In the genomic region with DNA sequence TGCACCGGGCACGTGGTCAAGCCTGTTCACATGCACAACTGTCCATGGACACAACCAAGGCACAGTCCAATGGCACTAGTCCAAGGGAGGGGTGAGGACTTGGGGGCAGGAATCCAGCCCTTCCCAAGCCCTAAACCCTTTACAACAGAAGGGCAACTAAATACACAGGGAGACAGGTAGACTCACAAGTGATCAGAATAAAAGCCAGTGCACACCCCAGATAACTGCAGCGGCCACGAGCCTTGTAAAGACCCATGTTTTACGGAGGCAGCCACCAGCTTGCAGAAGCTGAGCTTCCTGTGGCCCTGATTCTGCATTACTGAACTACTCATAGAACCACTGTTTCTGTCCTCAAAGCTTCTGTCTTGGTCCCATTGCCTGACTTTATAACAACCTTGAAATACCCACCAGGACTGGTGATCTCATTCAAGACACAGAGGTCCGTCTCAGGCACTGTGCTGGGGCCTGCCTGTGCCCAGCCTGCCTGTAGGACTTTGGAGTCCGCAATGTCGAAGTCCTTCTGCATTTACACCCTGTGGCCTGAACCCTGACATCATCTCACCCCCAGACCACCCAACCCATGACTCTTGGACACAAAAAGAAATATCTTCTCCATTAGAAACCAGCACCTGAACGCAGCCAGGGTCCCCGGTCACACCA, we compare ENCODE assay signal across 11 cellular contexts.
DNase-seq lines count a peak whose midpoint lies in the region; ATAC-seq and TF ChIP-seq lines count a peak whose summit lies in the region.
"Had no signal": no experiment of that assay in that cellular context is flagged by ENCODE, and none has a peak within 500 bp of the region (broad histone marks: within the 10 kb centered on the region; RNA-seq: fewer than 3 reads in every experiment).

No MANE protein-coding gene starts in this region.

- no peak for TF ChIP-seq EP300 in tibial nerve (IDR thresholded peaks at IDR 0.05)

- H3K4me3 ChIP-seq in SJSA1 (no peak overlapping the region), ectodermal cell (ENCODE audit: insufficient read depth, low read depth, low read length) (no peak overlapping the region), muscle layer of duodenum (ENCODE audit: low read depth in 1 of 2, low read length in 2 of 2) (peak overlapping the region in 1 of 2 donors; percentile 32), tibial nerve (no peak overlapping the region)

- H3K27me3 Mint-ChIP-seq in activated T-helper 1 cell treated with anti-CD3 and anti-CD28 coated beads, Interleukin-12 subunit alpha, Interleukin-12 subunit beta, Interleukin-2, Interleukin-4 antibody, amounts not matched to agents 30 ng/mL and 10 ng/mL and 1 ng/mL, durations not matched to agents 14 hours and 24 hours and 36 hours (ENCODE audit: insufficient read depth), result peaks cover 36% of the 10 kb centered on the region
- peaks cover 9 to 51% of the 10 kb centered on the region in 2 donors for H3K27me3 Mint-ChIP-seq in natural killer cell (ENCODE audit: low read depth in 2 of 2)

- intact Hi-C loops in activated T-helper 1 cell treated with anti-CD3 and anti-CD28 coated beads, Interleukin-12 subunit alpha, Interleukin-12 subunit beta, Interleukin-2, Interleukin-4 antibody, amounts not matched to agents 30 ng/mL and 10 ng/mL and 1 ng/mL, durations not matched to agents 14 hours and 24 hours and 36 hours (cut with micrococcal nuclease), result no loop called here
- intact Hi-C loops in natural killer cell (cut with micrococcal nuclease), result no loop called here

- H3K4me3 Mint-ChIP-seq in activated T-helper 1 cell treated with anti-CD3 and anti-CD28 coated beads, Interleukin-12 subunit alpha, Interleukin-12 subunit beta, Interleukin-2, Interleukin-4 antibody, amounts not matched to agents 30 ng/mL and 10 ng/mL and 1 ng/mL, durations not matched to agents 14 hours and 24 hours and 36 hours, result no peak overlapping the region
- no peak overlapping the region for H3K4me3 Mint-ChIP-seq in natural killer cell

- H3K27me3 ChIP-seq in SJSA1 (replicated peaks), result no peaks in the 10 kb centered on the region
- no peaks in the 10 kb centered on the region for H3K27me3 ChIP-seq in ectodermal cell (ENCODE audit: control insufficient read depth, insufficient read depth, low read length, poor library complexity, severe bottlenecking)
- no peaks in the 10 kb centered on the region for H3K27me3 ChIP-seq in muscle layer of duodenum (ENCODE audit: low read depth, low read length)
- H3K27me3 ChIP-seq in tibial nerve, result no peaks in the 10 kb centered on the region

- no peak for TF ChIP-seq CTCF in tibial nerve (IDR thresholded peaks at IDR 0.05)
- TF ChIP-seq CTCF in natural killer cell (IDR thresholded peaks at IDR 0.05), result no peak

- H3K9me3 ChIP-seq in SJSA1 (replicated peaks) (no peaks in the 10 kb centered on the region), ectodermal cell (ENCODE audit: control insufficient read depth, low read length) (no peaks in the 10 kb centered on the region), muscle layer of duodenum (ENCODE audit: control insufficient read depth in 1 of 2, low read length in 2 of 2) (no peaks in the 10 kb centered on the region), tibial nerve (no peaks in the 10 kb centered on the region)

- peak overlapping the region; percentile 89 for H3K27ac ChIP-seq in SJSA1
- peak overlapping the region; percentile 82 for H3K27ac ChIP-seq in ectodermal cell (ENCODE audit: insufficient read depth, low read depth, low read length, poor library complexity, severe bottlenecking)
- H3K27ac ChIP-seq in muscle layer of duodenum (ENCODE audit: low read length), result peak overlapping the region; percentile 85
- H3K27ac ChIP-seq in tibial nerve, result peak overlapping the region; percentile 4 to 76 (median 58)
- H3K27ac ChIP-seq: VCaP had no signal

- ATAC-seq in natural killer cell, result no peak

- WGBS in ectodermal cell, 2 experiments, result 90 to 92% methylated on average over 10 of the region's 10 CpGs
- 93% methylated on average over 10 of the region's 10 CpGs for WGBS in tibial nerve, 2 donors

- H3K4me1 ChIP-seq in SJSA1 (replicated peaks) (peaks cover 55% of the 10 kb centered on the region), ectodermal cell (ENCODE audit: control insufficient read depth, insufficient read depth, low read length) (peaks cover 49% of the 10 kb centered on the region), muscle layer of duodenum (ENCODE audit: control insufficient read depth in 1 of 2, insufficient read depth in 2 of 2, low read length in 2 of 2) (peaks cover 0 to 17% of the 10 kb centered on the region in 2 donors), tibial nerve (peaks cover 0 to 19% (median 3%) of the 10 kb centered on the region in 4 donors)

- DNase-seq in SJSA1 (ENCODE audit: low read depth in 1 of 2, low spot score in 2 of 2) (no peak), tibial nerve (ENCODE audit: low spot score in 2 of 2) (no peak), NCI-H1436 (lab: John Stamatoyannopoulos, UW) (no peak), T-helper 9 cell (no peak), natural killer cell (no peak)
- DNase-seq in activated T-helper 1 cell treated with anti-CD3 and anti-CD28 coated beads, Interleukin-12 subunit alpha, Interleukin-12 subunit beta, Interleukin-2, Interleukin-4 antibody, amounts not matched to agents 30 ng/mL and 10 ng/mL and 1 ng/mL, durations not matched to agents 14 hours and 24 hours and 36 hours (ENCODE audit: low spot score), result no peak
- DNase-seq: Karpas-422, NCI-H2171 treated with DMSO at 0.1 percent for 48 hours had no signal

- no peaks in the 10 kb centered on the region for H3K9me3 Mint-ChIP-seq in activated T-helper 1 cell treated with anti-CD3 and anti-CD28 coated beads, Interleukin-12 subunit alpha, Interleukin-12 subunit beta, Interleukin-2, Interleukin-4 antibody, amounts not matched to agents 30 ng/mL and 10 ng/mL and 1 ng/mL, durations not matched to agents 14 hours and 24 hours and 36 hours
- H3K9me3 Mint-ChIP-seq in natural killer cell, result no peaks in the 10 kb centered on the region

- no peaks in the 10 kb centered on the region for H3K36me3 Mint-ChIP-seq in activated T-helper 1 cell treated with anti-CD3 and anti-CD28 coated beads, Interleukin-12 subunit alpha, Interleukin-12 subunit beta, Interleukin-2, Interleukin-4 antibody, amounts not matched to agents 30 ng/mL and 10 ng/mL and 1 ng/mL, durations not matched to agents 14 hours and 24 hours and 36 hours (ENCODE audit: low read depth)
- H3K36me3 Mint-ChIP-seq in natural killer cell, result no peaks in the 10 kb centered on the region

- H3K4me1 Mint-ChIP-seq in activated T-helper 1 cell treated with anti-CD3 and anti-CD28 coated beads, Interleukin-12 subunit alpha, Interleukin-12 subunit beta, Interleukin-2, Interleukin-4 antibody, amounts not matched to agents 30 ng/mL and 10 ng/mL and 1 ng/mL, durations not matched to agents 14 hours and 24 hours and 36 hours (ENCODE audit: low read depth), result no peaks in the 10 kb centered on the region
- H3K4me1 Mint-ChIP-seq in natural killer cell, result no peaks in the 10 kb centered on the region

- TF ChIP-seq POLR2A in tibial nerve (IDR thresholded peaks at IDR 0.05), result no peak

- no peaks in the 10 kb centered on the region for H3K36me3 ChIP-seq in SJSA1
- H3K36me3 ChIP-seq in ectodermal cell (ENCODE audit: control insufficient read depth, insufficient read depth, low read length), result no peaks in the 10 kb centered on the region
- no peaks in the 10 kb centered on the region for H3K36me3 ChIP-seq in muscle layer of duodenum (ENCODE audit: control insufficient read depth in 1 of 2, insufficient read depth in 2 of 2, low read length in 2 of 2)
- no peaks in the 10 kb centered on the region for H3K36me3 ChIP-seq in tibial nerve

- no peak overlapping the region for H3K27ac Mint-ChIP-seq in activated T-helper 1 cell treated with anti-CD3 and anti-CD28 coated beads, Interleukin-12 subunit alpha, Interleukin-12 subunit beta, Interleukin-2, Interleukin-4 antibody, amounts not matched to agents 30 ng/mL and 10 ng/mL and 1 ng/mL, durations not matched to agents 14 hours and 24 hours and 36 hours
- H3K27ac Mint-ChIP-seq in natural killer cell, result no peak overlapping the region
